ENCODE assay signal across 27 cellular contexts in the genomic region with DNA sequence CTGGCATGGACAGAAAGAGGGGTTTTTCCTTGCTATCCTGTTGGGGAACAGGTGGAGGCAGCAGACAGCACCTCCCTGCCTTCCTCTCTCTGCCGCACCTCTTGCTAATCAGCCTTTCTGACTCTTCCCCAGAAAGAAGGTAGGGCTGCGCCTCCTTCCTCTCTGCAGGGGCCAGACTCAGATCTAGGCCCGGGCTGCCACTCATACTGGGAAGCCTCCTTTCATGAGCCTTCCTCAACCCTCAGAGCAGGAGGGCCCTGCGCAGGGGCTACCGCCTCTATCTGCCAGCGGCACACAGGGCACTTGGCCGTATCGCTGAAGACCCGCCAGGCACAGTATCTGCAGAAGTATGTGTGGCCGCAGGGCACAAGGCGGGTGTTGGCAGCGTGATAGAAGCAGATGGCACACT. TPM values are rescaled to one million over a fixed set of nuclear protein-coding genes. Genes with fewer than 3 reads are reported as not detected.
DNase-seq lines count a peak whose midpoint lies in the region; ATAC-seq and TF ChIP-seq lines count a peak whose summit lies in the region.
"Had no signal": no experiment of that assay in that cellular context is flagged by ENCODE, and none has a peak within 500 bp of the region (broad histone marks: within the 10 kb centered on the region; RNA-seq: fewer than 3 reads in every experiment).

No MANE protein-coding gene starts in this region.

- no peak overlapping the region for H4K91ac ChIP-seq in neuronal stem cell (ENCODE audit: low read depth, low read length, poor library complexity)

- peak; percentile 54 for DNase-seq in activated CD4-positive, alpha-beta T cell treated with anti-CD3 and anti-CD28 coated beads, Interleukin-2, amount 10 ng/mL, durations not matched to agents 24 days and 14 days
- no peak for DNase-seq in activated CD4-positive, alpha-beta T cell treated with anti-CD3 and anti-CD28 coated beads, Interleukin-2, amount 50 U/mL, for 48 hours
- DNase-seq in OCI-M1 (lab: John Stamatoyannopoulos, UW) (peak; percentile 15), erythroblast (lab: John Stamatoyannopoulos, UW) (no peak), neuronal stem cell (ENCODE audit: low spot score) (no peak), BE2C (no peak), omental fat pad (ENCODE audit: low spot score) (no peak)
- DNase-seq in stimulated activated CD4-positive, alpha-beta T cell treated with anti-CD3 and anti-CD28 coated beads, Interleukin-15, amount 100 ng/mL, for 24 hours: no peak
- DNase-seq: activated CD4-positive, alpha-beta T cell treated with anti-CD3 and anti-CD28 coated beads, Interleukin-2, amount 50 U/mL, for 1 hour; activated naive CD4-positive, alpha-beta T cell treated with anti-CD3 and anti-CD28 coated beads, Interleukin-2, amount 10 ng/mL, durations not matched to agents 7 days and 5 days; amniotic stem cell; Caco-2; colonic mucosa; kidney glomerular epithelial cell; naive B cell; NCI-H1417 treated with DMSO at 0.1 percent for 48 hours; NCI-H510A treated with DMSO at 0.1 percent for 48 hours; spleen; stimulated activated CD4-positive, alpha-beta T cell treated with anti-CD3 and anti-CD28 coated beads, Interleukin-4, amount 100 ng/mL, for 1 hour; stimulated activated naive B cell treated with anti-CD40 and anti-IgM and Interleukin-4, amounts not matched to agents 10 μg/mL and 1 μg/mL and 100 μg/mL, for 72 hours; T-helper 17 cell had no signal

- no CpG with 5 or more reads among the region's 12 CpGs for WGBS in neuronal stem cell (ENCODE audit: extremely low coverage in 2 of 2, insufficient read length in 2 of 2, insufficient replicate concordance in 1 of 2), 2 donors

- peaks cover 3% of the 10 kb centered on the region for H3K79me1 ChIP-seq in neuronal stem cell (ENCODE audit: low read depth, low read length)

- H3K23ac ChIP-seq in neuronal stem cell (ENCODE audit: low read depth, low read length, poor library complexity): peak overlapping the region; percentile 37

- H4K8ac ChIP-seq in neuronal stem cell (ENCODE audit: low read depth, low read length): no peak overlapping the region

- H3K4me3 Mint-ChIP-seq in activated CD4-positive, alpha-beta T cell treated with anti-CD3 and anti-CD28 coated beads, Interleukin-2, amount 10 ng/mL, durations not matched to agents 24 days and 14 days: no peak overlapping the region
- H3K4me3 Mint-ChIP-seq: activated naive CD4-positive, alpha-beta T cell treated with anti-CD3 and anti-CD28 coated beads, Interleukin-2, amount 10 ng/mL, durations not matched to agents 7 days and 5 days; IgD-negative memory B cell; memory B cell; stimulated activated naive B cell treated with anti-CD40 and anti-IgM and Interleukin-4, amounts not matched to agents 10 μg/mL and 1 μg/mL and 100 μg/mL, for 72 hours; T-helper 17 cell had no signal

- H3K36me3 ChIP-seq in neuronal stem cell (replicated peaks in 1 of 2; ENCODE audit: control insufficient read depth in 2 of 2, insufficient read depth in 2 of 2, low read length in 2 of 2) (no peaks in the 10 kb centered on the region), BE2C (no peaks in the 10 kb centered on the region)
- H3K36me3 ChIP-seq: BLaER1, colonic mucosa, spleen, suprapubic skin had no signal

- no peak overlapping the region for H3K18ac ChIP-seq in neuronal stem cell (ENCODE audit: low read length)

- no peaks in the 10 kb centered on the region for H3K27me3 Mint-ChIP-seq in activated CD4-positive, alpha-beta T cell treated with anti-CD3 and anti-CD28 coated beads, Interleukin-2, amount 10 ng/mL, durations not matched to agents 24 days and 14 days
- H3K27me3 Mint-ChIP-seq: T-helper 17 cell had no signal

- peaks cover 36% of the 10 kb centered on the region for H3K4me1 Mint-ChIP-seq in activated CD4-positive, alpha-beta T cell treated with anti-CD3 and anti-CD28 coated beads, Interleukin-2, amount 10 ng/mL, durations not matched to agents 24 days and 14 days

- H3K4me1 ChIP-seq in neuronal stem cell (ENCODE audit: control insufficient read depth in 2 of 2, insufficient read depth in 1 of 2, low read depth in 1 of 2, low read length in 2 of 2): peaks cover 0 to 6% of the 10 kb centered on the region in 2 donors
- H3K4me1 ChIP-seq in BE2C: no peaks in the 10 kb centered on the region
- H3K4me1 ChIP-seq: Caco-2 had no signal

- H3K4me2 ChIP-seq in neuronal stem cell (ENCODE audit: insufficient read depth, low read length, poor library complexity, severe bottlenecking): no peak overlapping the region
- H3K4me2 ChIP-seq: BLaER1 had no signal

- peaks cover 16% of the 10 kb centered on the region for H3K9me3 Mint-ChIP-seq in activated CD4-positive, alpha-beta T cell treated with anti-CD3 and anti-CD28 coated beads, Interleukin-2, amount 10 ng/mL, durations not matched to agents 24 days and 14 days

- no peak for ATAC-seq in omental fat pad (ENCODE audit: low FRiP score)
- ATAC-seq: stimulated activated naive B cell treated with anti-CD40 and anti-IgM and Interleukin-4, amounts not matched to agents 10 μg/mL and 1 μg/mL and 100 μg/mL, for 72 hours; T-helper 17 cell had no signal

- no peak overlapping the region for H2BK12ac ChIP-seq in neuronal stem cell (ENCODE audit: low read length)

- H3K4ac ChIP-seq in neuronal stem cell (ENCODE audit: low read length): no peak overlapping the region

- no peak overlapping the region for H3K27ac ChIP-seq in neuronal stem cell (replicated peaks; ENCODE audit: low read length)
- H3K27ac ChIP-seq: BLaER1, colonic mucosa, spleen, suprapubic skin had no signal

- H3K4me3 ChIP-seq in neuronal stem cell (ENCODE audit: low read length in 2 of 2): no peak overlapping the region
- no peak overlapping the region for H3K4me3 ChIP-seq in BE2C (ENCODE audit: low read depth, low read length)
- H3K4me3 ChIP-seq: BLaER1, colonic mucosa, spleen, suprapubic skin had no signal

- H3K14ac ChIP-seq in neuronal stem cell (ENCODE audit: low read length): no peak overlapping the region

- no peak overlapping the region for H2AK5ac ChIP-seq in neuronal stem cell (ENCODE audit: low read depth, low read length)

- H2BK15ac ChIP-seq in neuronal stem cell (ENCODE audit: low read length): no peak overlapping the region

- H3K27me3 ChIP-seq in neuronal stem cell (ENCODE audit: control insufficient read depth in 3 of 3, insufficient read depth in 3 of 3, low read depth in 1 of 3, low read length in 3 of 3) (peaks cover 0 to 11% (median 0%) of the 10 kb centered on the region in 3 experiments), BE2C (peaks cover 22% of the 10 kb centered on the region)
- H3K27me3 ChIP-seq: BLaER1, colonic mucosa had no signal

- no peak overlapping the region for H2BK5ac ChIP-seq in neuronal stem cell (ENCODE audit: low read length)

- H3K27ac Mint-ChIP-seq in activated CD4-positive, alpha-beta T cell treated with anti-CD3 and anti-CD28 coated beads, Interleukin-2, amount 10 ng/mL, durations not matched to agents 24 days and 14 days: no peak overlapping the region
- H3K27ac Mint-ChIP-seq: activated naive CD4-positive, alpha-beta T cell treated with anti-CD3 and anti-CD28 coated beads, Interleukin-2, amount 10 ng/mL, durations not matched to agents 7 days and 5 days; memory B cell; stimulated activated naive B cell treated with anti-CD40 and anti-IgM and Interleukin-4, amounts not matched to agents 10 μg/mL and 1 μg/mL and 100 μg/mL, for 72 hours; T-helper 17 cell had no signal

- TF ChIP-seq POLR2A in erythroblast (IDR thresholded peaks at IDR 0.05; ENCODE audit: low read length): peak; percentile 55

- H3K9me3 ChIP-seq in neuronal stem cell (replicated peaks in 1 of 2; ENCODE audit: control insufficient read depth in 2 of 2, insufficient read depth in 1 of 2, low read depth in 1 of 2, low read length in 2 of 2) (no peaks in the 10 kb centered on the region), BE2C (no peaks in the 10 kb centered on the region)
- H3K9me3 ChIP-seq: colonic mucosa had no signal

- peaks cover 13% of the 10 kb centered on the region for H3K36me3 Mint-ChIP-seq in activated CD4-positive, alpha-beta T cell treated with anti-CD3 and anti-CD28 coated beads, Interleukin-2, amount 10 ng/mL, durations not matched to agents 24 days and 14 days (ENCODE audit: low read depth)

- intact Hi-C loops in activated CD4-positive, alpha-beta T cell treated with anti-CD3 and anti-CD28 coated beads, Interleukin-2, amount 10 ng/mL, durations not matched to agents 24 days and 14 days (cut with micrococcal nuclease): no loop called here

- TF ChIP-seq CTCF in BE2C (IDR thresholded peaks at IDR 0.05; ENCODE audit: low read depth, low read length) (no peak), omental fat pad (IDR thresholded peaks at IDR 0.05) (no peak)

- peak overlapping the region; percentile 15 for H2AFZ ChIP-seq in neuronal stem cell (ENCODE audit: low read length)

- no peak overlapping the region for H3K9ac ChIP-seq in neuronal stem cell (ENCODE audit: low read depth, low read length, poor library complexity)
- H3K9ac ChIP-seq: BLaER1 had no signal

- H2BK120ac ChIP-seq in neuronal stem cell (ENCODE audit: low read depth, low read length): no peak overlapping the region

RNA-seq across cellular contexts. Expression of a gene that starts 7.1 kb away (rescaled TPM):
- total RNA-seq in activated CD4-positive, alpha-beta T cell treated with anti-CD3 and anti-CD28 coated beads, Interleukin-2, amount 10 ng/mL, durations not matched to agents 24 days and 14 days: 1.0 and 1.2 TPM in 2 replicates
- 0.06 TPM for polyA plus RNA-seq in neuronal stem cell (2013, experiment 1 of 2)
- polyA plus RNA-seq in neuronal stem cell (2013, experiment 2 of 2): not detected
- not detected for polyA plus RNA-seq in BE2C (2012; ENCODE audit: insufficient read depth, insufficient read length, low read depth)
- under 1 TPM in 1 of 4 donors, not detected in 3; 0.56 TPM for total RNA-seq in omental fat pad
- total RNA-seq: osteocyte, urinary bladder had no signal
- polyA plus RNA-seq: IgD-negative memory B cell had no signal

RNA-seq across cellular contexts. Expression of a gene that starts 38.5 kb away (rescaled TPM):
- 214 and 229 TPM in 2 replicates for total RNA-seq in activated CD4-positive, alpha-beta T cell treated with anti-CD3 and anti-CD28 coated beads, Interleukin-2, amount 10 ng/mL, durations not matched to agents 24 days and 14 days
- polyA plus RNA-seq in neuronal stem cell (2013, experiment 1 of 2): 1.7 TPM
- 1.5 TPM for polyA plus RNA-seq in neuronal stem cell (2013, experiment 2 of 2)
- 0.43 TPM for polyA plus RNA-seq in BE2C (2012; ENCODE audit: insufficient read depth, insufficient read length, low read depth)
- 10 to 100 TPM; 26.2 to 79.7 (median 41.8) TPM for total RNA-seq in omental fat pad

Comparison
In these comparisons a context has a peak if more than half of its experiments do, and no peak if none do; other contexts are left out.
1. DNase-seq: peak in activated CD4-positive, alpha-beta T cell treated with anti-CD3 and anti-CD28 coated beads, Interleukin-2, amount 10 ng/mL, durations not matched to agents 24 days and 14 days (single experiment) and OCI-M1 (single experiment); none in activated CD4-positive, alpha-beta T cell treated with anti-CD3 and anti-CD28 coated beads, Interleukin-2, amount 50 U/mL, for 48 hours (0 of 2), erythroblast (0 of 2), neuronal stem cell (single experiment), BE2C (single experiment), omental fat pad (single experiment) and stimulated activated CD4-positive, alpha-beta T cell treated with anti-CD3 and anti-CD28 coated beads, Interleukin-15, amount 100 ng/mL, for 24 hours (single experiment).